10 cellular contexts compared by ENCODE assay signal in the genomic region with DNA sequence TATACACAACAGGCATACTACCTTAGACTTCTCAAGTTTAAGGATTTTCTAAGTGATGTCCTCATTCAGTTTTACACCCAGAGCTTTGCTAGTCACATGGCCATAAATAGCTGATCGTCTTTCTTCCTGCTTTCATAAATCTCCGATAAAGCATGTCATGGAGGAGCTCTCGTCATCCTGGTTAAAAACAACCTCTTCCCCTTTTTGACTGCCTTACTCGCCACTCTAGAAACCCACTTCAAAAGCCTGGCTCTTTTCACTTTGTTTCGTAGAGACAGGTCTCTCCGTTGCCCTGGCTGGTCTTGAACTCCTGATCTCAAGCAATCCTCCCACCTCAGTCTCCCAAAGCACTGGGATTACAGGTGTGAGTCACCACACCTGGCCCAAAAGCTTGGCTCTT.
DNase-seq lines count a peak whose midpoint lies in the region; ATAC-seq, FAIRE-seq and TF ChIP-seq lines count a peak whose summit lies in the region.
"Had no signal": no experiment of that assay in that cellular context is flagged by ENCODE, and none has a peak within 500 bp of the region (broad histone marks: within the 10 kb centered on the region; RNA-seq: fewer than 3 reads in every experiment).

No MANE protein-coding gene starts in this region.

- no peaks in the 10 kb centered on the region for H3K27me3 Mint-ChIP-seq in CD8-positive, alpha-beta T cell (ENCODE audit: low read depth)
- no peaks in the 10 kb centered on the region for H3K27me3 Mint-ChIP-seq in WTC11 (ENCODE audit: low read depth)
- no peaks in the 10 kb centered on the region for H3K27me3 Mint-ChIP-seq in naive B cell

- no peak for DNase-seq in CD8-positive, alpha-beta T cell
- DNase-seq in HL-60 (ENCODE audit: low read depth in 1 of 2, low spot score in 1 of 2) (peak in 1 of 2 experiments; percentile 74), WTC11 (ENCODE audit: low spot score) (no peak), naive B cell (peak; percentile 75), NCI-H446 treated with DMSO at 0.1 percent for 48 hours (lab: John Stamatoyannopoulos, UW) (no peak), H54 (ENCODE audit: insufficient read length, low spot score) (no peak), NCI-H345 treated with DMSO at 0.1 percent for 48 hours (lab: John Stamatoyannopoulos, UW; ENCODE audit: unreplicated experiment) (no peak)
- DNase-seq: testis had no signal

- H3K36me3 ChIP-seq in CD8-positive, alpha-beta T cell (ENCODE audit: insufficient read depth, low read length) = no peaks in the 10 kb centered on the region

- no peak for FAIRE-seq in H54 (lab: Jason Lieb, UNC)
- FAIRE-seq: endothelial cell of umbilical vein had no signal

- CTCF ChIA-PET in CD8-positive, alpha-beta T cell (lab: Charles Lee) = no interaction called here
- CTCF ChIA-PET in WTC11 (lab: Charles Lee) = no interaction called here

- TF ChIP-seq CTCF in CD8-positive, alpha-beta T cell (IDR thresholded peaks at IDR 0.05) = no peak
- TF ChIP-seq CTCF in HL-60 (IDR thresholded peaks at IDR 0.05; ENCODE audit: insufficient read depth, low read length) = no peak
- TF ChIP-seq CTCF in WTC11 (IDR thresholded peaks at IDR 0.05) = no peak

- H3K27ac ChIP-seq in CD8-positive, alpha-beta T cell (ENCODE audit: low read depth, low read length) = no peak overlapping the region
- peak overlapping the region; percentile 58 for H3K27ac ChIP-seq in HL-60 (replicated peaks)
- H3K27ac ChIP-seq: testis had no signal

- peak overlapping the region; percentile 52 for H3K4me3 Mint-ChIP-seq in CD8-positive, alpha-beta T cell
- H3K4me3 Mint-ChIP-seq in WTC11 (no peak overlapping the region), naive B cell (peak overlapping the region; percentile 37 to 90 (median 73))

- H3K9me3 ChIP-seq in CD8-positive, alpha-beta T cell (ENCODE audit: low read length) = no peaks in the 10 kb centered on the region
- H3K9me3 ChIP-seq: testis had no signal

- H3K4me3 ChIP-seq in CD8-positive, alpha-beta T cell (ENCODE audit: low read depth, low read length) = no peak overlapping the region
- no peak overlapping the region for H3K4me3 ChIP-seq in HL-60 (replicated peaks; ENCODE audit: insufficient read depth, low read length)
- H3K4me3 ChIP-seq: testis had no signal

- peaks cover 7% of the 10 kb centered on the region for H3K36me3 Mint-ChIP-seq in CD8-positive, alpha-beta T cell
- H3K36me3 Mint-ChIP-seq in WTC11 = no peaks in the 10 kb centered on the region
- peaks cover 0 to 7% of the 10 kb centered on the region in 2 donors for H3K36me3 Mint-ChIP-seq in naive B cell

- H3K27me3 ChIP-seq in CD8-positive, alpha-beta T cell (ENCODE audit: insufficient read depth, low read length) = no peaks in the 10 kb centered on the region
- H3K27me3 ChIP-seq in HL-60 (ENCODE audit: insufficient read depth, poor library complexity, severe bottlenecking) = no peaks in the 10 kb centered on the region
- H3K27me3 ChIP-seq: testis had no signal

- H3K4me1 ChIP-seq in CD8-positive, alpha-beta T cell (ENCODE audit: insufficient read depth, low read length) = peaks cover 10% of the 10 kb centered on the region

- peaks cover 42% of the 10 kb centered on the region for H3K4me1 Mint-ChIP-seq in CD8-positive, alpha-beta T cell (ENCODE audit: low read depth)
- H3K4me1 Mint-ChIP-seq in WTC11 (peaks cover 30% of the 10 kb centered on the region), naive B cell (peaks cover 56 to 73% (median 67%) of the 10 kb centered on the region in 3 donors)

- no peak for TF ChIP-seq POLR2A in H54 (IDR thresholded peaks at IDR 0.05; ENCODE audit: low read depth, low read length)

- H3K9me3 Mint-ChIP-seq in CD8-positive, alpha-beta T cell = no peaks in the 10 kb centered on the region
- H3K9me3 Mint-ChIP-seq in WTC11 (no peaks in the 10 kb centered on the region), naive B cell (no peaks in the 10 kb centered on the region)

- intact Hi-C loops in CD8-positive, alpha-beta T cell (cut with DNase I, micrococcal nuclease) = loop anchor here in 1 of 2 experiments (5.0 kb wide), 1 partner anchor 77 kb away; the partner anchor contains the start of gene NUDT3

- POLR2A ChIA-PET in CD8-positive, alpha-beta T cell (lab: Charles Lee) = no interaction called here
- POLR2A ChIA-PET in WTC11 (lab: Charles Lee) = no interaction called here

- peak overlapping the region; percentile 61 for H3K27ac Mint-ChIP-seq in CD8-positive, alpha-beta T cell
- H3K27ac Mint-ChIP-seq in WTC11 (peak overlapping the region; percentile 20), naive B cell (peak overlapping the region; percentile 87 to 98 (median 97))

- ATAC-seq in CD8-positive, alpha-beta T cell = no peak
- no peak for ATAC-seq in WTC11
- ATAC-seq in naive B cell (ENCODE audit: low read depth in 2 of 2) = peak; percentile 93 to 94
- no peak for ATAC-seq in GM21786 (IDR thresholded peaks at IDR 0.05; ENCODE audit: unreplicated experiment)

TF ChIP-seq in WTC11, 78 proteins besides CTCF, POLR2A, EP300 and RAD21:
- TF ChIP-seq ZMAT4 (CRISPR knock-in tag; IDR thresholded peaks at IDR 0.05) = no peak
- no peak for TF ChIP-seq ZNF396 (CRISPR knock-in tag; IDR thresholded peaks at IDR 0.05; ENCODE audit: borderline replicate concordance)

Comparison
In these comparisons a context has a peak if more than half of its experiments do, and no peak if none do; other contexts are left out.
1. ATAC-seq: peak in naive B cell (2 of 2); none in CD8-positive, alpha-beta T cell (single experiment), WTC11 (single experiment) and GM21786 (single experiment).
2. H3K27ac Mint-ChIP-seq: peak in every context shown above with its lines; median percentile 97 in naive B cell; 61 in CD8-positive, alpha-beta T cell; 20 in WTC11.